In the genomic region with DNA sequence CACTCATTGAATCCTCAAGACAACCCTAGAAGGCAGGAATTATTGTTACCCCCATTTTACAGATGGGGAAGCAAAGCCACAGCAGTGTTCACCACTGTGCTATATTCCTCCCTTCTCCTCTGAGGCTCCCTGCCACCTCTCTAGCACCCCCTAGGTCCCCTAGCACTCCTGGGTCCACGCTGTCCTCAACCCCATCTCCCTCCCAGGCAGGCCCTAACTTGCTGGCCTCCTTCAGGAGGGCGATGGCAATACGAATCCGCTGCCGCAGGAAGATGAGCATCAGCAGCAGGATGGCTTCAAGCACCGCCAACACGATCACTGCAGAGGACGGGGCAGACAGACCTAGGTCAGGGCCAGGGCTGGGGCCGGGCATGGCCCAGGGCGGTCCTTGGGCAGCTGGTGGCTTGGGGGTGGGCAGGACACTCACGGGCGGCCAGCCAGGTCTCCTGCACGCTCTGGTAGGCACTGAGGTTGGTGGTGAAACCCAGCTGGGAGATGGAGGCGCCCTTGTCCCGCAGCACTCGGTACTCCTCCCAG, we compare ENCODE assay signal across 13 cellular contexts. TPM values are rescaled to one million over a fixed set of nuclear protein-coding genes. Genes with fewer than 3 reads are reported as not detected.
A peak's percentile ranks its signal among the peaks of the same experiment; 100 is the strongest.
DNase-seq lines count a peak whose midpoint lies in the region; ATAC-seq and TF ChIP-seq lines count a peak whose summit lies in the region.
"Had no signal": no experiment of that assay in that cellular context is flagged by ENCODE, and none has a peak within 500 bp of the region (broad histone marks: within the 10 kb centered on the region; RNA-seq: fewer than 3 reads in every experiment).

No MANE protein-coding gene starts in this region.

- H3K4me1 ChIP-seq in foreskin keratinocyte (no peaks in the 10 kb centered on the region), upper lobe of right lung (no peaks in the 10 kb centered on the region)
- H3K4me1 ChIP-seq: esophagus muscularis mucosa had no signal

- DNase-seq in Right ventricle myocardium inferior (ENCODE audit: missing footprints) (peak; percentile 17), cardiac septum (ENCODE audit: low spot score) (no peak), RPMI8226 (peak; percentile 22), foreskin keratinocyte (peak in 1 of 2 donors; percentile 17), upper lobe of right lung (no peak)
- no peak for DNase-seq in stimulated activated CD4-positive, alpha-beta T cell treated with anti-CD3 and anti-CD28 coated beads, Interleukin-2, amount 100 ng/mL, for 24 hours
- DNase-seq: activated naive CD4-positive, alpha-beta T cell treated with anti-CD3 and anti-CD28 coated beads, Interleukin-2, amount 10 ng/mL, durations not matched to agents 7 days and 5 days; NCI-H1694 treated with DMSO at 0.1 percent for 48 hours; pancreas; T-helper 9 cell had no signal

- no peak overlapping the region for H3K4me3 ChIP-seq in upper lobe of right lung
- H3K4me3 ChIP-seq: esophagus muscularis mucosa, pancreas had no signal

- no peak for ATAC-seq in Right ventricle myocardium inferior
- ATAC-seq in foreskin keratinocyte, result peak; percentile 12
- peak; percentile 14 for ATAC-seq in upper lobe of right lung
- no peak for ATAC-seq in HG02763 (IDR thresholded peaks at IDR 0.05; ENCODE audit: unreplicated experiment)
- no peak for ATAC-seq in HG03139 (IDR thresholded peaks at IDR 0.05; ENCODE audit: unreplicated experiment)
- ATAC-seq: pancreas had no signal

- H3K36me3 ChIP-seq in upper lobe of right lung, result no peaks in the 10 kb centered on the region
- H3K36me3 ChIP-seq: esophagus muscularis mucosa, pancreas had no signal

- intact Hi-C loops in Right ventricle myocardium inferior (cut with DNase I) (no loop called here), cardiac septum (cut with DNase I) (no loop called here), upper lobe of right lung (cut with DNase I) (no loop called here)

- H3K27me3 ChIP-seq in foreskin keratinocyte, result no peaks in the 10 kb centered on the region
- no peaks in the 10 kb centered on the region for H3K27me3 ChIP-seq in upper lobe of right lung
- H3K27me3 ChIP-seq: esophagus muscularis mucosa, pancreas had no signal

- peak; percentile 41 for TF ChIP-seq CTCF in foreskin keratinocyte (conservative IDR thresholded peaks at IDR 0.05)
- no peak for TF ChIP-seq CTCF in upper lobe of right lung (IDR thresholded peaks at IDR 0.05)

- no peaks in the 10 kb centered on the region for H3K9me3 ChIP-seq in upper lobe of right lung
- H3K9me3 ChIP-seq: esophagus muscularis mucosa, pancreas had no signal

- no peak overlapping the region for H3K27ac ChIP-seq in foreskin keratinocyte
- H3K27ac ChIP-seq in upper lobe of right lung, result no peak overlapping the region
- H3K27ac ChIP-seq: esophagus muscularis mucosa, pancreas had no signal

RNA-seq across cellular contexts. Expression of gene NEU1, which starts 7.8 kb away (rescaled TPM):
- total RNA-seq in Right ventricle myocardium inferior (25.6 TPM), cardiac septum (19.4 TPM), foreskin keratinocyte (27.7 and 30.8 TPM in 2 replicates), upper lobe of right lung (81.0 TPM)
- polyA plus RNA-seq in foreskin keratinocyte, result 28.8 and 33.0 TPM in 2 replicates

RNA-seq across cellular contexts. Expression of gene SLC44A4, which starts 8.3 kb away (rescaled TPM):
- total RNA-seq in Right ventricle myocardium inferior, result not detected
- total RNA-seq in cardiac septum, result not detected
- total RNA-seq in foreskin keratinocyte, result 0.25 and 0.37 TPM in 2 replicates
- polyA plus RNA-seq in foreskin keratinocyte, result 0.16 and 0.27 TPM in 2 replicates
- total RNA-seq in upper lobe of right lung, result 23.1 TPM

RNA-seq across cellular contexts. Expression of gene EHMT2, which starts 27.0 kb away (rescaled TPM):
- total RNA-seq in Right ventricle myocardium inferior, result 16.8 TPM
- total RNA-seq in cardiac septum, result 14.5 TPM
- 42.5 and 42.6 TPM in 2 replicates for total RNA-seq in foreskin keratinocyte
- 37.8 and 38.2 TPM in 2 replicates for polyA plus RNA-seq in foreskin keratinocyte
- 36.0 TPM for total RNA-seq in upper lobe of right lung

RNA-seq across cellular contexts. Expression of gene ZBTB12, which starts 31.4 kb away (rescaled TPM):
- total RNA-seq in Right ventricle myocardium inferior, result 3.2 TPM
- total RNA-seq in cardiac septum, result 5.2 TPM
- 2.0 and 2.6 TPM in 2 replicates for total RNA-seq in foreskin keratinocyte
- 2.7 and 3.5 TPM in 2 replicates for polyA plus RNA-seq in foreskin keratinocyte
- 3.5 TPM for total RNA-seq in upper lobe of right lung

RNA-seq across cellular contexts. Expression of gene HSPA1B, which starts 42.9 kb away (rescaled TPM):
- total RNA-seq in Right ventricle myocardium inferior, result 215 TPM
- total RNA-seq in cardiac septum, result 221 TPM
- total RNA-seq in foreskin keratinocyte, result 102 and 117 TPM in 2 replicates
- polyA plus RNA-seq in foreskin keratinocyte, result 54.9 and 76.7 TPM in 2 replicates
- total RNA-seq in upper lobe of right lung, result 112 TPM

Comparison
In these comparisons a context has a peak if more than half of its experiments do, and no peak if none do; other contexts are left out.
1. DNase-seq: peak in Right ventricle myocardium inferior (single experiment) and RPMI8226 (single experiment); none in cardiac septum (single experiment), upper lobe of right lung (single experiment) and stimulated activated CD4-positive, alpha-beta T cell treated with anti-CD3 and anti-CD28 coated beads, Interleukin-2, amount 100 ng/mL, for 24 hours (0 of 2).
2. ATAC-seq: peak in foreskin keratinocyte (single experiment) and upper lobe of right lung (single experiment); none in Right ventricle myocardium inferior (single experiment), HG02763 (single experiment) and HG03139 (single experiment).
3. RNA of gene SLC44A4, which starts 8.3 kb away (total RNA-seq): 23.1 TPM in upper lobe of right lung (single experiment); 0.25 to 0.37 TPM in foreskin keratinocyte, not detected in cardiac septum (single experiment) and not detected in Right ventricle myocardium inferior (single experiment); every median in the first group is over 10 times any median in the second.